8 cellular contexts compared by ENCODE assay signal in genomic region chr6:95091823-95092436, GRCh38.
DNase-seq lines count a peak whose midpoint lies in the region; ATAC-seq and TF ChIP-seq lines count a peak whose summit lies in the region.

No MANE protein-coding gene starts in this region.

- no peaks in the 10 kb centered on the region for H3K4me1 ChIP-seq in adrenal gland (replicated peaks in 1 of 2)
- H3K4me1 ChIP-seq in sigmoid colon, result peaks cover 0 to 6% (median 2%) of the 10 kb centered on the region in 4 donors

- no peak overlapping the region for H3K4me3 ChIP-seq in BJ (ENCODE audit: low read depth, low read length)
- H3K4me3 ChIP-seq in adrenal gland, result no peak overlapping the region
- no peak overlapping the region for H3K4me3 ChIP-seq in kidney epithelial cell (ENCODE audit: low read depth, low read length)
- no peak overlapping the region for H3K4me3 ChIP-seq in sigmoid colon

- 55 to 61% (median 57%) methylated on average over 5 of the region's 5 CpGs for WGBS in adrenal gland, 4 donors
- WGBS in sigmoid colon, 2 donors, result 59 to 62% methylated on average over 5 of the region's 5 CpGs

- no peak for TF ChIP-seq EP300 in sigmoid colon (IDR thresholded peaks at IDR 0.05)

- DNase-seq in BJ (ENCODE audit: low read depth) (peak; percentile 4), NCI-H2196 (lab: John Stamatoyannopoulos, UW; ENCODE audit: unreplicated experiment) (peak; percentile 61), adrenal gland (no peak), kidney epithelial cell (ENCODE audit: low read depth) (peak; percentile 28), sigmoid colon (no peak)
- no peak for DNase-seq in NK-92 treated with Interleukin-12 subunit alpha and Interleukin-12 subunit beta, amount 100 ng/mL, for 24 hours (lab: John Stamatoyannopoulos, UW)

- no peak for TF ChIP-seq POLR2A in adrenal gland (IDR thresholded peaks at IDR 0.05)
- no peak for TF ChIP-seq POLR2A in sigmoid colon (IDR thresholded peaks at IDR 0.05)

- POLR2A ChIA-PET in BJ (lab: Charles Lee), result no interaction called here

- intact Hi-C loops in adrenal gland (cut with DNase I), result no loop called here
- intact Hi-C loops in sigmoid colon (cut with DNase I), result no loop called here

- CTCF ChIA-PET in BJ (lab: Yijun Ruan, JAX), result interaction anchor here (0.5 to 1.1 kb wide), 4 partner anchors 11 to 1669 kb away, joined by 3 to 4 read pairs (median 4); no protein-coding TSS in a partner anchor

- peaks cover 0 to 7% (median 0%) of the 10 kb centered on the region in 3 donors for H3K9me3 ChIP-seq in adrenal gland (replicated peaks in 1 of 3)
- no peaks in the 10 kb centered on the region for H3K9me3 ChIP-seq in sigmoid colon

- H3K36me3 ChIP-seq in BJ (ENCODE audit: control insufficient read depth, insufficient read depth, low read length) (no peaks in the 10 kb centered on the region), adrenal gland (replicated peaks in 1 of 2) (no peaks in the 10 kb centered on the region), kidney epithelial cell (ENCODE audit: control insufficient read depth, insufficient read depth, low read length) (no peaks in the 10 kb centered on the region), sigmoid colon (no peaks in the 10 kb centered on the region)

- ATAC-seq in GM18909 (IDR thresholded peaks at IDR 0.05; ENCODE audit: poor library complexity, unreplicated experiment) (peak; percentile 83), HG03135 (IDR thresholded peaks at IDR 0.05; ENCODE audit: unreplicated experiment) (peak; percentile 93)

- no peak overlapping the region for H3K27ac ChIP-seq in adrenal gland
- no peak overlapping the region for H3K27ac ChIP-seq in sigmoid colon

- TF ChIP-seq CTCF in BJ (IDR thresholded peaks at IDR 0.05; ENCODE audit: insufficient read depth, low read depth, low read length), result peak; percentile 52
- TF ChIP-seq CTCF in adrenal gland (IDR thresholded peaks at IDR 0.05), result peak; percentile 16 to 63 (median 42)
- TF ChIP-seq CTCF in kidney epithelial cell (IDR thresholded peaks at IDR 0.05; ENCODE audit: insufficient read depth, low read length, poor library complexity, severe bottlenecking), result peak; percentile 53
- TF ChIP-seq CTCF in sigmoid colon (IDR thresholded peaks at IDR 0.05), result peak in 2 of 4 experiments; percentile 20 to 47

- H3K27me3 ChIP-seq in BJ (ENCODE audit: control insufficient read depth, insufficient read depth, low read length) (no peaks in the 10 kb centered on the region), adrenal gland (peaks cover 3% of the 10 kb centered on the region), kidney epithelial cell (ENCODE audit: control insufficient read depth, insufficient read depth, low read length) (no peaks in the 10 kb centered on the region), sigmoid colon (no peaks in the 10 kb centered on the region)

Comparison
In these comparisons a context has a peak if more than half of its experiments do, and no peak if none do; other contexts are left out.
1. DNase-seq: peak in BJ (single experiment), NCI-H2196 (single experiment) and kidney epithelial cell (single experiment); none in adrenal gland (0 of 7), NK-92 treated with Interleukin-12 subunit alpha and Interleukin-12 subunit beta, amount 100 ng/mL, for 24 hours (single experiment) and sigmoid colon (single experiment).